Comparison of ENCODE assay signal across 13 cellular contexts in the genomic region with DNA sequence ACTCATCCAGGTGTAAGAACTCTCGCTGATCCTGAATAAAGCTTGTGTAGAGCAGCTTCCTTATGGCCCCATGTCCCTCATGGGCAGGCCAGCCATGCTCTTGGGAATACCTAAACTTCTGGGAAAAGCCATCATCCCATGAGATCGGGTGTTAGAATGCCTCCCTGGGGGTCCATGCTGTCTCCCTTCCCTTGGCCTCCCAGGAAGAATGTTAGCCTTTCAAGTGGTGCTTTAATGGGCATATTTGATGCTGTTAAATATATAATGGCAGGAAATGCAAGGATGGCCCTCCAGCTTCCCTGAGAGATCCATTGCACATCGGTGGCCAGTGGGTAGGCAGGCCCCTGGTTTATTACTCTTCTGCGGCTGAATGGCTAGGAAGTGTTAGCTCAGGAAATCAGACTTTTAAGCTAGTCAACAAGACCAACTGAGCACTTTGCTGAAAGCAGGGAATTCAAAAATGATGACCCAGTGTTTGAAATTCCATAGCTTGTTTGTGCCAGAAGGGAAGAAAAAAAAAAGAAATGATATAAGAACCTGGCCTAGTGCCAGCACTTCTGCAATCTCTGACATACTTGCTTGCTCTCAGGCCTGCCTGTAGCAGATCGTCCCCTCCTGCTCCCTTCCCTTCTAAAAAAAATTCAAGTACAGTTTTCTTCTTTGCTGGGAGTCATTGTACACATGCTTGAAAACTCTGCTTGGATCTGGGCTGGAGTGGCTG.
DNase-seq lines count a peak whose midpoint lies in the region; TF ChIP-seq lines count a peak whose summit lies in the region.
"Had no signal": no experiment of that assay in that cellular context is flagged by ENCODE, and none has a peak within 500 bp of the region (broad histone marks: within the 10 kb centered on the region; RNA-seq: fewer than 3 reads in every experiment).

No MANE protein-coding gene starts in this region.

- no peaks in the 10 kb centered on the region for H3K9me3 Mint-ChIP-seq in nephron

- H3K4me3 Mint-ChIP-seq in nephron: peak overlapping the region in 2 of 3 experiments; percentile 16 to 19
- H3K4me3 Mint-ChIP-seq: CD4-positive, CD25-positive, alpha-beta regulatory T cell; stimulated activated naive CD8-positive, alpha-beta T cell treated with anti-CD3 and anti-CD28 coated beads, Interleukin-15, Interleukin-2, amounts not matched to agents 100 ng/mL and 50 ng/mL, for 24 hours had no signal

- H3K36me3 Mint-ChIP-seq in nephron (ENCODE audit: low read depth): no peaks in the 10 kb centered on the region
- H3K36me3 Mint-ChIP-seq: CD4-positive, CD25-positive, alpha-beta regulatory T cell had no signal

- TF ChIP-seq EP300 in esophagus muscularis mucosa (IDR thresholded peaks at IDR 0.05): no peak

- WGBS in esophagus muscularis mucosa: 48% methylated on average over 5 of the region's 5 CpGs

- H3K4me1 Mint-ChIP-seq in nephron: peaks cover 58% of the 10 kb centered on the region
- H3K4me1 Mint-ChIP-seq: CD4-positive, CD25-positive, alpha-beta regulatory T cell had no signal

- TF ChIP-seq CTCF in AG09309 (IDR thresholded peaks at IDR 0.05; ENCODE audit: control insufficient read depth, insufficient read depth, low read depth, low read length, missing control alignments) (no peak), esophagus muscularis mucosa (IDR thresholded peaks at IDR 0.05) (no peak), nephron (IDR thresholded peaks at IDR 0.05; ENCODE audit: unreplicated experiment in 3 of 3) (no peak)

- H3K36me3 ChIP-seq in esophagus muscularis mucosa: no peaks in the 10 kb centered on the region

- peak overlapping the region; percentile 86 to 95 (median 94) for H3K27ac Mint-ChIP-seq in nephron
- H3K27ac Mint-ChIP-seq: CD4-positive, CD25-positive, alpha-beta regulatory T cell; progenitor cell of endocrine pancreas; stimulated activated naive CD8-positive, alpha-beta T cell treated with anti-CD3 and anti-CD28 coated beads, Interleukin-15, Interleukin-2, amounts not matched to agents 100 ng/mL and 50 ng/mL, for 24 hours had no signal

- peak overlapping the region; percentile 29 to 68 (median 41) for H3K27ac ChIP-seq in esophagus muscularis mucosa (replicated peaks in 1 of 4)
- H3K27ac ChIP-seq: VCaP had no signal

- no peaks in the 10 kb centered on the region for H3K27me3 ChIP-seq in esophagus muscularis mucosa

- intact Hi-C loops in esophagus muscularis mucosa (cut with DNase I): no loop called here

- no peaks in the 10 kb centered on the region for H3K9me3 ChIP-seq in esophagus muscularis mucosa

- H3K4me3 ChIP-seq in AG09309 (ENCODE audit: control insufficient read depth, low read depth, low read length): no peak overlapping the region
- H3K4me3 ChIP-seq in esophagus muscularis mucosa: no peak overlapping the region

- TF ChIP-seq POLR2A in esophagus muscularis mucosa (IDR thresholded peaks at IDR 0.05; ENCODE audit: low read depth): no peak

- H3K4me1 ChIP-seq in esophagus muscularis mucosa: peaks cover 8 to 20% (median 16%) of the 10 kb centered on the region in 4 donors

- no peaks in the 10 kb centered on the region for H3K27me3 Mint-ChIP-seq in nephron (ENCODE audit: low read depth)
- H3K27me3 Mint-ChIP-seq: CD4-positive, CD25-positive, alpha-beta regulatory T cell; stimulated activated naive CD8-positive, alpha-beta T cell treated with anti-CD3 and anti-CD28 coated beads, Interleukin-15, Interleukin-2, amounts not matched to agents 100 ng/mL and 50 ng/mL, for 24 hours had no signal

- DNase-seq in AG09309 (ENCODE audit: low read depth) (peak; percentile 66), MV-4-11 (lab: John Stamatoyannopoulos, UW) (peak; percentile 29), esophagus muscularis mucosa (ENCODE audit: extremely low spot score) (no peak), NCI-H1930 (lab: John Stamatoyannopoulos, UW) (no peak), NCI-H146 treated with DMSO at 0.1 percent for 48 hours (lab: John Stamatoyannopoulos, UW; ENCODE audit: unreplicated experiment) (no peak), KG1 (lab: John Stamatoyannopoulos, UW) (no peak), NCI-H1105 treated with DMSO at 0.1 percent for 48 hours (lab: John Stamatoyannopoulos, UW) (no peak)
- DNase-seq: CD4-positive, CD25-positive, alpha-beta regulatory T cell; NK-92 treated with Interleukin-12 subunit alpha and Interleukin-12 subunit beta, amount 100 ng/mL, for 24 hours had no signal

Comparison
In these comparisons a context has a peak if more than half of its experiments do, and no peak if none do; other contexts are left out.
1. DNase-seq: peak in AG09309 (single experiment) and MV-4-11 (single experiment); none in esophagus muscularis mucosa (single experiment), NCI-H1930 (0 of 2), NCI-H146 treated with DMSO at 0.1 percent for 48 hours (single experiment), KG1 (single experiment) and NCI-H1105 treated with DMSO at 0.1 percent for 48 hours (single experiment).